In genomic region chr12:12511021-12511783, GRCh38 we compare ENCODE assay signal across 2 cellular contexts.
TF ChIP-seq lines count a peak whose summit lies in the region.

No MANE protein-coding gene starts in this region.

TF ChIP-seq in SK-N-SH, 30 proteins besides CTCF, POLR2A, EP300 and RAD21 (continues in another document):
- no peak for TF ChIP-seq NRF1 (IDR thresholded peaks at IDR 0.05; ENCODE audit: low read depth, low read length)
- TF ChIP-seq JUND (IDR thresholded peaks at IDR 0.05), result peak; percentile 72
- no peak for TF ChIP-seq RXRA (IDR thresholded peaks at IDR 0.05; ENCODE audit: borderline replicate concordance, low read depth)
- TF ChIP-seq MEF2A (IDR thresholded peaks at IDR 0.05; ENCODE audit: borderline replicate concordance, low read depth), result no peak
- no peak for TF ChIP-seq FOXM1 (IDR thresholded peaks at IDR 0.05; ENCODE audit: low read depth)
- TF ChIP-seq FOXJ3 (CRISPR knock-in tag; IDR thresholded peaks at IDR 0.05), result no peak
- no peak for TF ChIP-seq YY1 (IDR thresholded peaks at IDR 0.05; ENCODE audit: low read depth)
- TF ChIP-seq RCOR1 (IDR thresholded peaks at IDR 0.05; ENCODE audit: low read length), result no peak
- peak; percentile 79 for TF ChIP-seq TCF12 (IDR thresholded peaks at IDR 0.05)
- TF ChIP-seq NFIC (IDR thresholded peaks at IDR 0.05; ENCODE audit: borderline replicate concordance), result peak; percentile 21; the same call in 1 of the 2 replicates
- no peak for TF ChIP-seq SIN3A (IDR thresholded peaks at IDR 0.05; ENCODE audit: borderline replicate concordance, low read depth, low read length)
- TF ChIP-seq RFX5 (IDR thresholded peaks at IDR 0.05; ENCODE audit: low read length), result no peak
- TF ChIP-seq REST (IDR thresholded peaks at IDR 0.05; ENCODE audit: low read depth, low read length), result no peak
- no peak for TF ChIP-seq ELF1 (IDR thresholded peaks at IDR 0.05)
- TF ChIP-seq FOSL2 (IDR thresholded peaks at IDR 0.05; ENCODE audit: borderline replicate concordance, low read depth), result peak; percentile 64
- no peak for TF ChIP-seq USF2 (IDR thresholded peaks at IDR 0.05; ENCODE audit: borderline replicate concordance, low read depth, low read length)
- peak; percentile 78 for TF ChIP-seq TEAD4 (IDR thresholded peaks at IDR 0.05; ENCODE audit: borderline replicate concordance, insufficient read depth)
- no peak for TF ChIP-seq POLR2AphosphoS5 (IDR thresholded peaks at IDR 0.05; ENCODE audit: low read depth, low read length)
- TF ChIP-seq GATA2 (CRISPR knock-in tag; IDR thresholded peaks at IDR 0.05), result no peak
- TF ChIP-seq, protein P1, sequence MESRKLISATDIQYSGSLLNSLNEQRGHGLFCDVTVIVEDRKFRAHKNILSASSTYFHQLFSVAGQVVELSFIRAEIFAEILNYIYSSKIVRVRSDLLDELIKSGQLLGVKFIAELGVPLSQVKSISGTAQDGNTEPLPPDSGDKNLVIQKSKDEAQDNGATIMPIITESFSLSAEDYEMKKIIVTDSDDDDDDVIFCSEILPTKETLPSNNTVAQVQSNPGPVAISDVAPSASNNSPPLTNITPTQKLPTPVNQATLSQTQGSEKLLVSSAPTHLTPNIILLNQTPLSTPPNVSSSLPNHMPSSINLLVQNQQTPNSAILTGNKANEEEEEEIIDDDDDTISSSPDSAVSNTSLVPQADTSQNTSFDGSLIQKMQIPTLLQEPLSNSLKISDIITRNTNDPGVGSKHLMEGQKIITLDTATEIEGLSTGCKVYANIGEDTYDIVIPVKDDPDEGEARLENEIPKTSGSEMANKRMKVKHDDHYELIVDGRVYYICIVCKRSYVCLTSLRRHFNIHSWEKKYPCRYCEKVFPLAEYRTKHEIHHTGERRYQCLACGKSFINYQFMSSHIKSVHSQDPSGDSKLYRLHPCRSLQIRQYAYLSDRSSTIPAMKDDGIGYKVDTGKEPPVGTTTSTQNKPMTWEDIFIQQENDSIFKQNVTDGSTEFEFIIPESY (IDR thresholded peaks at IDR 0.05; ENCODE audit: borderline replicate concordance, low read depth), result no peak
- TF ChIP-seq TAF1 (IDR thresholded peaks at IDR 0.05; ENCODE audit: borderline replicate concordance, low read depth, low read length), result no peak
- TF ChIP-seq EZH2phosphoT487 (IDR thresholded peaks at IDR 0.05; ENCODE audit: borderline replicate concordance, low read depth), result no peak
- TF ChIP-seq GABPA (IDR thresholded peaks at IDR 0.05; ENCODE audit: low read depth), result no peak
- TF ChIP-seq, protein P2, sequence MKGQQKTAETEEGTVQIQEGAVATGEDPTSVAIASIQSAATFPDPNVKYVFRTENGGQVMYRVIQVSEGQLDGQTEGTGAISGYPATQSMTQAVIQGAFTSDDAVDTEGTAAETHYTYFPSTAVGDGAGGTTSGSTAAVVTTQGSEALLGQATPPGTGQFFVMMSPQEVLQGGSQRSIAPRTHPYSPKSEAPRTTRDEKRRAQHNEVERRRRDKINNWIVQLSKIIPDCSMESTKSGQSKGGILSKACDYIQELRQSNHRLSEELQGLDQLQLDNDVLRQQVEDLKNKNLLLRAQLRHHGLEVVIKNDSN (IDR thresholded peaks at IDR 0.05; ENCODE audit: borderline replicate concordance, low read depth), result no peak
- 0 out of 2 replicates have a peak, but pooled peaks have one; percentile 3 for TF ChIP-seq SMC3 (IDR thresholded peaks at IDR 0.05; ENCODE audit: low read depth, low read length)
- TF ChIP-seq MXI1 (IDR thresholded peaks at IDR 0.05; ENCODE audit: low read depth, low read length), result no peak
- TF ChIP-seq MAX (IDR thresholded peaks at IDR 0.05; ENCODE audit: low read depth), result no peak

TF ChIP-seq in K562, 482 proteins besides CTCF, POLR2A, EP300 and RAD21 (continued from another document):
- TF ChIP-seq HDAC3 (IDR thresholded peaks at IDR 0.05; ENCODE audit: borderline replicate concordance, partially characterized antibody) (no peak), E2F5 (CRISPR knock-in tag; IDR thresholded peaks at IDR 0.05) (no peak), FOSL1 (tag; conservative IDR thresholded peaks at IDR 0.05) (peak; percentile 36; the same call in 1 of the 2 replicates)
- TF ChIP-seq, protein P3, sequence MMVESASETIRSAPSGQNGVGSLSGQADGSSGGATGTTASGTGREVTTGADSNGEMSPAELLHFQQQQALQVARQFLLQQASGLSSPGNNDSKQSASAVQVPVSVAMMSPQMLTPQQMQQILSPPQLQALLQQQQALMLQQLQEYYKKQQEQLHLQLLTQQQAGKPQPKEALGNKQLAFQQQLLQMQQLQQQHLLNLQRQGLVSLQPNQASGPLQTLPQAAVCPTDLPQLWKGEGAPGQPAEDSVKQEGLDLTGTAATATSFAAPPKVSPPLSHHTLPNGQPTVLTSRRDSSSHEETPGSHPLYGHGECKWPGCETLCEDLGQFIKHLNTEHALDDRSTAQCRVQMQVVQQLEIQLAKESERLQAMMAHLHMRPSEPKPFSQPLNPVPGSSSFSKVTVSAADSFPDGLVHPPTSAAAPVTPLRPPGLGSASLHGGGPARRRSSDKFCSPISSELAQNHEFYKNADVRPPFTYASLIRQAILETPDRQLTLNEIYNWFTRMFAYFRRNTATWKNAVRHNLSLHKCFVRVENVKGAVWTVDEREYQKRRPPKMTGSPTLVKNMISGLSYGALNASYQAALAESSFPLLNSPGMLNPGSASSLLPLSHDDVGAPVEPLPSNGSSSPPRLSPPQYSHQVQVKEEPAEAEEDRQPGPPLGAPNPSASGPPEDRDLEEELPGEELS (CRISPR knock-in tag; IDR thresholded peaks at IDR 0.05; ENCODE audit: borderline replicate concordance), result no peak
